ENCODE assay signal across 25 cellular contexts in the genomic region with DNA sequence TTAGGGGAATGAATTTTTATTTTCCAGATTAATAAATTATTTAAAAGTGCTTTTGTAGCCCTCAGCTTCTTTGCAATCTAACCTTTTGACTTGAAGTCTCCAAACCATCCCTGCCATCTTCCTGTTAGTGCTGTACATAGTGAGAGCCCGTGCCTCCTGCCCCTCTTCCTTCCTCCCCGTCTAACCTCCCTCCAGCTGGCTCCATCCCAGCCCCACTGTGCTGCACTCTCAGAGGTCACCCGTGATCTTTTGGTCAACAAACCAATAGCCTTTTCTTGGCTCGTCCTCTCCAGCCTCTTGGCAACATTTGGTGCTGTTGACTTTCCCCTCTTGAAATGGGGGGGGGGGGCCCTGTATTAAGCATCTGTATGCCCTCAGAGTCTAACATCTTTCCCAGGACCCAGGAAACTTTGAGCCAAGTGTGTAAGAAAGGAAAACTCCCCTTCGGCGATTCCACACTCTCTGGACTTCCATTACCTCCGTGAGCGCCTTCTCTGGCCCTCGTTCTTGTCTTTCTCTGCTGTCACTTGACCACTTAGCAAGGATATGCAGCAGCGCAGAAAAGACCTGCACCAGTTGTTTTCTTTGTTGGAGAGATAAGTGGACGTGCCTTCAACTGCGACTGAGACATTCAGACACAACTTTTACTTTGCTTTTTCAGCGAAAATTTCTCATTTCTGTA. TPM values are rescaled to one million over a fixed set of nuclear protein-coding genes. Genes with fewer than 3 reads are reported as not detected.
DNase-seq lines count a peak whose midpoint lies in the region; ATAC-seq, FAIRE-seq and TF ChIP-seq lines count a peak whose summit lies in the region.
"Had no signal": no experiment of that assay in that cellular context is flagged by ENCODE, and none has a peak within 500 bp of the region (broad histone marks: within the 10 kb centered on the region; RNA-seq: fewer than 3 reads in every experiment).

No MANE protein-coding gene starts in this region.

- peak overlapping the region; percentile 47 for H2BK5ac ChIP-seq in neuronal stem cell (ENCODE audit: low read length)

- no peaks in the 10 kb centered on the region for H3K27me3 ChIP-seq in liver (ENCODE audit: control insufficient read depth in 4 of 4, insufficient read depth in 4 of 4, low read length in 3 of 4)
- no peaks in the 10 kb centered on the region for H3K27me3 ChIP-seq in HepG2 (ENCODE audit: control insufficient read depth in 1 of 2, insufficient read depth in 2 of 2, low read length in 2 of 2)
- H3K27me3 ChIP-seq in left ventricle myocardium inferior (ENCODE audit: low read depth): no peaks in the 10 kb centered on the region
- H3K27me3 ChIP-seq in neuronal stem cell (ENCODE audit: control insufficient read depth in 3 of 3, insufficient read depth in 3 of 3, low read depth in 1 of 3, low read length in 3 of 3): no peaks in the 10 kb centered on the region
- no peaks in the 10 kb centered on the region for H3K27me3 ChIP-seq in A673 (replicated peaks; ENCODE audit: insufficient read depth, low read depth, low read length, poor library complexity)
- no peaks in the 10 kb centered on the region for H3K27me3 ChIP-seq in breast epithelium
- H3K27me3 ChIP-seq: BE2C, esophagus muscularis mucosa, gastrocnemius medialis, tibial nerve had no signal

- no peak for TF ChIP-seq RAD21 in liver (IDR thresholded peaks at IDR 0.05)
- TF ChIP-seq RAD21 in HepG2 (CRISPR knock-in tag; IDR thresholded peaks at IDR 0.05): no peak

- H3K4me3 ChIP-seq in liver (ENCODE audit: low read depth in 1 of 3, low read length in 3 of 3): no peak overlapping the region
- no peak overlapping the region for H3K4me3 ChIP-seq in HepG2 (replicated peaks in 1 of 3; ENCODE audit: insufficient read depth in 1 of 3, low read depth in 2 of 3, low read length in 3 of 3)
- H3K4me3 ChIP-seq in left ventricle myocardium inferior: no peak overlapping the region
- peak overlapping the region in 1 of 2 donors; percentile 64 for H3K4me3 ChIP-seq in neuronal stem cell (ENCODE audit: low read length in 2 of 2)
- no peak overlapping the region for H3K4me3 ChIP-seq in A673 (ENCODE audit: low read depth, low read length, poor library complexity, severe bottlenecking)
- no peak overlapping the region for H3K4me3 ChIP-seq in breast epithelium
- H3K4me3 ChIP-seq: A549, esophagus muscularis mucosa, gastrocnemius medialis, tibial nerve had no signal

- BruUV-seq in HepG2 (replicated peaks; lab: Mats Ljungman, UMichigan): no TSS peak
- BruUV-seq in A673 (replicated peaks; lab: Mats Ljungman, UMichigan): no TSS peak

- H3K36me3 ChIP-seq in liver (ENCODE audit: control insufficient read depth in 4 of 4, insufficient read depth in 3 of 4, low read depth in 1 of 4, low read length in 3 of 4) (peaks cover 0 to 10% (median 2%) of the 10 kb centered on the region in 4 donors), HepG2 (replicated peaks in 1 of 2; ENCODE audit: control insufficient read depth in 1 of 2, insufficient read depth in 2 of 2, low read length in 2 of 2) (no peaks in the 10 kb centered on the region), left ventricle myocardium inferior (peaks cover 12% of the 10 kb centered on the region), neuronal stem cell (replicated peaks in 1 of 2; ENCODE audit: control insufficient read depth in 2 of 2, insufficient read depth in 2 of 2, low read length in 2 of 2) (peaks cover 5 to 36% of the 10 kb centered on the region in 2 donors), A673 (ENCODE audit: insufficient read depth, low read length, poor library complexity, severe bottlenecking) (peaks cover 2% of the 10 kb centered on the region), breast epithelium (no peaks in the 10 kb centered on the region)
- H3K36me3 ChIP-seq: WERI-Rb-1 had no signal

- 65% methylated on average over 13 of the region's 13 CpGs for WGBS in liver
- 94% methylated on average over 13 of the region's 13 CpGs for WGBS in HepG2 (ENCODE audit: low lambda C conversion rate)
- WGBS in neuronal stem cell (ENCODE audit: extremely low coverage in 2 of 2, insufficient read length in 2 of 2, insufficient replicate concordance in 1 of 2), 2 donors: no CpG with 5 or more reads among the region's 13 CpGs

- H3K14ac ChIP-seq in neuronal stem cell (ENCODE audit: low read length): no peak overlapping the region

- no peak overlapping the region for H2BK120ac ChIP-seq in neuronal stem cell (ENCODE audit: low read depth, low read length)

- TF ChIP-seq CTCF in liver (IDR thresholded peaks at IDR 0.05; ENCODE audit: low read depth, low read length, missing input control) (no peak), HepG2 (CRISPR knock-in tag; IDR thresholded peaks at IDR 0.05) (no peak), left ventricle myocardium inferior (IDR thresholded peaks at IDR 0.05; ENCODE audit: borderline replicate concordance) (no peak), A673 (conservative IDR thresholded peaks at IDR 0.05; ENCODE audit: low read depth, low read length) (no peak), breast epithelium (IDR thresholded peaks at IDR 0.05) (no peak)

- H3K9ac ChIP-seq in liver (ENCODE audit: low read depth in 1 of 2, low read length in 2 of 2) (no peak overlapping the region), HepG2 (ENCODE audit: insufficient read depth, low read depth, low read length) (no peak overlapping the region), neuronal stem cell (ENCODE audit: low read depth, low read length, poor library complexity) (no peak overlapping the region)
- H3K9ac ChIP-seq: SK-N-SH had no signal

- no peak for TF ChIP-seq POLR2A in HepG2 (IDR thresholded peaks at IDR 0.05; ENCODE audit: insufficient read depth in 1 of 2, low read depth in 2 of 2, low read length in 2 of 2)
- no peak for TF ChIP-seq POLR2A in breast epithelium (IDR thresholded peaks at IDR 0.05)

- no peak for TF ChIP-seq EP300 in HepG2 (IDR thresholded peaks at IDR 0.05; ENCODE audit: low read depth in 2 of 2, low read length in 2 of 2)
- no peak for TF ChIP-seq EP300 in HepG2 (CRISPR knock-in tag; IDR thresholded peaks at IDR 0.05; ENCODE audit: borderline replicate concordance)

- H3K4me2 ChIP-seq in HepG2 (ENCODE audit: low read depth, low read length): no peak overlapping the region
- H3K4me2 ChIP-seq in neuronal stem cell (ENCODE audit: insufficient read depth, low read length, poor library complexity, severe bottlenecking): no peak overlapping the region
- H3K4me2 ChIP-seq: A549, SK-N-SH had no signal

- H2BK12ac ChIP-seq in neuronal stem cell (ENCODE audit: low read length): no peak overlapping the region

- ATAC-seq in HepG2: no peak
- ATAC-seq: natural killer cell treated with Interleukin-12 subunit alpha and Interleukin-12 subunit beta and Interleukin-15 and Interleukin-18, amount 100 ng/mL, for 72 hours had no signal

- CTCF ChIA-PET in HepG2 (lab: Yijun Ruan, JAX; ENCODE audit: low intra/inter-chr PET ratio, low total read pairs) (interaction anchor here (1.3 kb wide), 1 partner anchor 252 kb away, joined by 3 read pairs; no protein-coding TSS in a partner anchor), A673 (lab: Charles Lee) (no interaction called here)

- H2AFZ ChIP-seq in HepG2 (ENCODE audit: low read length): no peak overlapping the region
- H2AFZ ChIP-seq in neuronal stem cell (ENCODE audit: low read length): no peak overlapping the region

- H3K4ac ChIP-seq in neuronal stem cell (ENCODE audit: low read length): no peak overlapping the region

- H4K8ac ChIP-seq in neuronal stem cell (ENCODE audit: low read depth, low read length): no peak overlapping the region

- H2AK5ac ChIP-seq in neuronal stem cell (ENCODE audit: low read depth, low read length): no peak overlapping the region

- intact Hi-C loops in HepG2 (cut with micrococcal nuclease; ENCODE audit: unreplicated experiment): no loop called here
- intact Hi-C loops in left ventricle myocardium inferior (cut with micrococcal nuclease): no loop called here
- intact Hi-C loops in A673 (cut with micrococcal nuclease; ENCODE audit: unreplicated experiment): no loop called here
- intact Hi-C loops in breast epithelium (cut with DNase I; ENCODE audit: low total_unique reads): no loop called here

- no peak overlapping the region for H3K18ac ChIP-seq in neuronal stem cell (ENCODE audit: low read length)

- no peak for DNase-seq in HepG2 (ENCODE audit: low spot score)
- DNase-seq in left ventricle myocardium inferior: peak; percentile 28
- DNase-seq in neuronal stem cell (ENCODE audit: low spot score): no peak
- DNase-seq in GF-D8 (lab: John Stamatoyannopoulos, UW): no peak
- DNase-seq in NCI-H2107 (lab: John Stamatoyannopoulos, UW): no peak
- DNase-seq in A673 (ENCODE audit: low spot score): no peak
- no peak for DNase-seq in breast epithelium (ENCODE audit: low spot score in 2 of 2)
- DNase-seq: activated CD4-positive, alpha-beta T cell treated with anti-CD3 and anti-CD28 coated beads, Interleukin-2, amount 50 U/mL, for 1 hour; activated naive CD8-positive, alpha-beta T cell treated with anti-CD3 and anti-CD28 coated beads, Interleukin-2, amount 10 ng/mL, durations not matched to agents 7 days and 5 days; BE2C; DND-41; NCI-H1105; SK-N-SH; stimulated activated CD4-positive, alpha-beta T cell treated with anti-CD3 and anti-CD28 coated beads, Interleukin-2, amount 100 ng/mL, for 48 hours; stimulated activated naive CD4-positive, alpha-beta T cell treated with Interleukin-2 at 50 U/mL for 16 hours had no signal

- H3K4me1 ChIP-seq in liver (ENCODE audit: control insufficient read depth in 4 of 4, insufficient read depth in 4 of 4, low read length in 3 of 4): peaks cover 0 to 11% (median 3%) of the 10 kb centered on the region in 4 donors
- no peaks in the 10 kb centered on the region for H3K4me1 ChIP-seq in HepG2 (ENCODE audit: insufficient read depth, low read length)
- H3K4me1 ChIP-seq in left ventricle myocardium inferior: peaks cover 29% of the 10 kb centered on the region
- H3K4me1 ChIP-seq in neuronal stem cell (ENCODE audit: control insufficient read depth in 2 of 2, insufficient read depth in 1 of 2, low read depth in 1 of 2, low read length in 2 of 2): peaks cover 0 to 3% of the 10 kb centered on the region in 2 donors
- peaks cover 4% of the 10 kb centered on the region for H3K4me1 ChIP-seq in A673 (ENCODE audit: insufficient read depth, low read length, poor library complexity, severe bottlenecking)
- H3K4me1 ChIP-seq in breast epithelium: no peaks in the 10 kb centered on the region
- H3K4me1 ChIP-seq: Caco-2 had no signal

- H4K91ac ChIP-seq in neuronal stem cell (ENCODE audit: low read depth, low read length, poor library complexity): no peak overlapping the region

- H4K20me1 ChIP-seq in HepG2 (ENCODE audit: insufficient read depth, low read length): no peaks in the 10 kb centered on the region

- in situ Hi-C loops in HepG2 (cut with HindIII; ENCODE audit: extremely low pct_ligation_motif_present, low pct_unique_long_range_greater_than_20kb): no loop called here

- H3K27ac ChIP-seq in liver (ENCODE audit: low read depth in 1 of 2, low read length in 2 of 2) (no peak overlapping the region), HepG2 (ENCODE audit: extremely low read length, insufficient read depth, low read length) (no peak overlapping the region), left ventricle myocardium inferior (replicated peaks) (no peak overlapping the region), neuronal stem cell (replicated peaks; ENCODE audit: low read length) (no peak overlapping the region), A673 (ENCODE audit: low read depth, low read length, poor library complexity, severe bottlenecking) (no peak overlapping the region), breast epithelium (no peak overlapping the region)
- H3K27ac ChIP-seq: A549, esophagus muscularis mucosa, gastrocnemius medialis, tibial nerve, WERI-Rb-1 had no signal

- no peaks in the 10 kb centered on the region for H3K79me1 ChIP-seq in neuronal stem cell (ENCODE audit: low read depth, low read length)

- H3K9me3 ChIP-seq in liver (ENCODE audit: control insufficient read depth in 4 of 4, low read length in 3 of 4) (no peaks in the 10 kb centered on the region), HepG2 (ENCODE audit: low read length) (no peaks in the 10 kb centered on the region), left ventricle myocardium inferior (replicated peaks) (no peaks in the 10 kb centered on the region), neuronal stem cell (replicated peaks in 1 of 2; ENCODE audit: control insufficient read depth in 2 of 2, insufficient read depth in 1 of 2, low read depth in 1 of 2, low read length in 2 of 2) (peaks cover 0 to 2% of the 10 kb centered on the region in 2 donors), A673 (ENCODE audit: low read depth, low read length, poor library complexity, severe bottlenecking) (no peaks in the 10 kb centered on the region), breast epithelium (no peaks in the 10 kb centered on the region)
- H3K9me3 ChIP-seq: A549, BE2C, Caco-2, esophagus muscularis mucosa, gastrocnemius medialis, SK-N-SH, tibial nerve had no signal

- no peak overlapping the region for H3K23ac ChIP-seq in neuronal stem cell (ENCODE audit: low read depth, low read length, poor library complexity)

- POLR2A ChIA-PET in HepG2 (lab: Yijun Ruan, JAX) (no interaction called here), A673 (lab: Charles Lee; ENCODE audit: low non-redundant PET) (no interaction called here)

- no peak for FAIRE-seq in HepG2 (lab: Jason Lieb, UNC)
- FAIRE-seq: A549, GM12891, small intestine had no signal

- no peaks in the 10 kb centered on the region for H3K79me2 ChIP-seq in HepG2 (ENCODE audit: insufficient read depth, low read length)

- H2BK15ac ChIP-seq in neuronal stem cell (ENCODE audit: low read length): no peak overlapping the region

RNA-seq across cellular contexts. Expression of a gene that starts 44.1 kb away (rescaled TPM):
- 1 to 10 TPM; 6.4 to 7.1 TPM for total RNA-seq in liver
- polyA plus RNA-seq in liver: 1 to 10 TPM; 1.9 to 3.4 TPM
- 5.9 and 6.4 TPM in 2 replicates for total RNA-seq in HepG2 (2016; rRNA removed; fragmentation: Illumina TruSeq; extraction: Trizol)
- total RNA-seq in HepG2 (2016; cell fraction: cytosol; rRNA removed; fragmentation: Illumina TruSeq; extraction: Trizol; ENCODE audit: low read depth): 3.0 and 3.1 TPM in 2 replicates
- 4.9 and 5.1 TPM in 2 replicates for total RNA-seq in HepG2 (2016; cell fraction: insoluble cytoplasmic fraction; rRNA removed; fragmentation: Illumina TruSeq; extraction: Trizol)
- total RNA-seq in HepG2 (2016; cell fraction: membrane; rRNA removed; fragmentation: Illumina TruSeq; extraction: Trizol): 1.9 and 2.3 TPM in 2 replicates
- 5.2 and 5.4 TPM in 2 replicates for total RNA-seq in HepG2 (2016; cell fraction: nucleus; rRNA removed; fragmentation: Illumina TruSeq; extraction: Trizol)
- 5.1 and 6.2 TPM in 2 replicates for polyA plus RNA-seq in HepG2 (2011; rRNA removed)
- 3.5 and 4.2 TPM in 2 replicates for polyA plus RNA-seq in HepG2 (2011; cell fraction: cytosol; rRNA removed)
- 9.2 and 11.2 TPM in 2 replicates for polyA plus RNA-seq in HepG2 (2011; cell fraction: nucleus; rRNA removed)
- 5.5 and 6.7 TPM in 2 replicates for polyA plus RNA-seq in HepG2 (2012)
- 0.53 and 0.58 TPM in 2 replicates for polyA plus RNA-seq in HepG2 (2016; cell fraction: cytosol; fragmentation: Illumina TruSeq; extraction: Trizol; ENCODE audit: low read depth)
- 4.8 and 5.4 TPM in 2 replicates for polyA plus RNA-seq in HepG2 (2016; cell fraction: insoluble cytoplasmic fraction; fragmentation: Illumina TruSeq; extraction: Trizol; ENCODE audit: low read depth)
- polyA plus RNA-seq in HepG2 (2016; cell fraction: membrane; fragmentation: Illumina TruSeq; extraction: Trizol; ENCODE audit: low read depth): 0.95 and 0.97 TPM in 2 replicates
- polyA plus RNA-seq in HepG2 (2016; cell fraction: nucleus; fragmentation: Illumina TruSeq; extraction: Trizol; ENCODE audit: insufficient read depth, low read depth): 5.8 and 6.0 TPM in 2 replicates
- polyA minus RNA-seq in HepG2 (2011; rRNA and poly(A)+ RNA removed; ENCODE audit: low replicate concordance): 12.8 and 14.9 TPM in 2 replicates
- 5.1 and 6.1 TPM in 2 replicates for polyA minus RNA-seq in HepG2 (2011; cell fraction: cytosol; rRNA and poly(A)+ RNA removed)
- polyA minus RNA-seq in HepG2 (2011; cell fraction: nucleus; rRNA and poly(A)+ RNA removed): 13.1 and 22.3 TPM in 2 replicates
- 8.5 TPM for total RNA-seq in left ventricle myocardium inferior
- polyA plus RNA-seq in neuronal stem cell (2013, experiment 1 of 2): 19.9 TPM
- polyA plus RNA-seq in neuronal stem cell (2013, experiment 2 of 2): 19.3 TPM
- total RNA-seq in A673 (2021): 14.8 and 17.0 TPM in 2 replicates
- 10 to 100 TPM; 14.9 to 22.3 (median 16.4) TPM for total RNA-seq in breast epithelium
